ENCODE assay signal across 22 cellular contexts in genomic region chr2:129695496-129695895, GRCh38.
"Had no signal": no experiment of that assay in that cellular context is flagged by ENCODE, and none has a peak within 500 bp of the region (broad histone marks: within the 10 kb centered on the region; RNA-seq: fewer than 3 reads in every experiment).

No MANE protein-coding gene starts in this region.

- DNase-seq: colonic mucosa; dermis blood vessel endothelial cell; dorsolateral prefrontal cortex; effector CD4-positive, alpha-beta T cell; effector memory CD4-positive, alpha-beta T cell; esophagus squamous epithelium; foreskin fibroblast; foreskin melanocyte; gastrocnemius medialis; glutamatergic neuron; head of caudate nucleus; heart right ventricle; hippocampal formation; left cardiac atrium; left lung; left ventricle myocardium superior; lower lobe of right lung; mammary epithelial cell; mesendoderm; midbrain; naive thymus-derived CD4-positive, alpha-beta T cell had no signal

- H3K36me3 ChIP-seq: colonic mucosa, esophagus squamous epithelium, gastrocnemius medialis, heart right ventricle, left lung, lower lobe of right lung had no signal

- H3K4me1 ChIP-seq: colonic mucosa, gastrocnemius medialis, heart right ventricle, left lung, lower lobe of right lung had no signal

- H3K27ac ChIP-seq: colonic mucosa, dorsolateral prefrontal cortex, esophagus squamous epithelium, gastrocnemius medialis, heart right ventricle, left lung, lower lobe of right lung had no signal

- H3K9me3 ChIP-seq: colonic mucosa, gastrocnemius medialis, lower lobe of right lung had no signal

- H3K4me1 Mint-ChIP-seq: memory B cell had no signal

- H3K27me3 Mint-ChIP-seq: memory B cell had no signal

- H3K4me3 ChIP-seq: colonic mucosa, dorsolateral prefrontal cortex, esophagus squamous epithelium, gastrocnemius medialis, heart right ventricle, left lung, lower lobe of right lung had no signal

- H3K4me3 Mint-ChIP-seq: memory B cell; naive thymus-derived CD4-positive, alpha-beta T cell had no signal

- H3K27ac Mint-ChIP-seq: memory B cell; naive thymus-derived CD4-positive, alpha-beta T cell had no signal

- H3K27me3 ChIP-seq: colonic mucosa, dorsolateral prefrontal cortex, esophagus squamous epithelium, gastrocnemius medialis, heart right ventricle, left lung had no signal

- H3K36me3 Mint-ChIP-seq: memory B cell; naive thymus-derived CD4-positive, alpha-beta T cell had no signal
